In genomic region chr3:42769477-42770131, GRCh38 we compare ENCODE assay signal across 1 cellular context.
TF ChIP-seq lines count a peak whose summit lies in the region.

No MANE protein-coding gene starts in this region.

TF ChIP-seq in HepG2, 621 proteins besides CTCF, POLR2A, EP300 and RAD21:
- TF ChIP-seq TRIM24 (CRISPR knock-in tag; IDR thresholded peaks at IDR 0.05): no peak
- 0 out of 2 replicates have a peak, but pooled peaks have one; percentile 81 for TF ChIP-seq ZNF850 (CRISPR knock-in tag; conservative IDR thresholded peaks at IDR 0.05)
